18 cellular contexts compared by ENCODE assay signal in genomic region chr3:152785051-152785450, GRCh38.
DNase-seq lines count a peak whose midpoint lies in the region; FAIRE-seq and TF ChIP-seq lines count a peak whose summit lies in the region.
"Had no signal": no experiment of that assay in that cellular context is flagged by ENCODE, and none has a peak within 500 bp of the region (broad histone marks: within the 10 kb centered on the region; RNA-seq: fewer than 3 reads in every experiment).

No MANE protein-coding gene starts in this region.

- TF ChIP-seq POLR2A in H54 (IDR thresholded peaks at IDR 0.05; ENCODE audit: low read depth, low read length), result no peak

- peak; percentile 21 for DNase-seq in GM10266 (ENCODE audit: extremely low spot score)
- DNase-seq in GM20000 (ENCODE audit: low spot score), result peak; percentile 10
- DNase-seq in NOMO-1 (lab: John Stamatoyannopoulos, UW; ENCODE audit: unreplicated experiment in 2 of 2), result peak; percentile 42 to 65
- DNase-seq in UCSD-AML1 (lab: John Stamatoyannopoulos, UW; ENCODE audit: unreplicated experiment), result peak; percentile 21
- no peak for DNase-seq in activated effector memory CD4-positive, alpha-beta T cell treated with anti-CD3 and anti-CD28 coated beads, Interleukin-2, amount 50 U/mL, for 16 hours
- no peak for DNase-seq in H54 (ENCODE audit: insufficient read length, low spot score)
- no peak for DNase-seq in stimulated activated CD4-positive, alpha-beta T cell treated with anti-CD3 and anti-CD28 coated beads, Interleukin-12 subunit alpha, Interleukin-12 subunit beta, amount 100 ng/mL, for 4 hours
- DNase-seq: Calu3; CD4-positive, alpha-beta memory T cell; DMS53; EL; NCI-H1092 treated with DMSO at 0.1 percent for 48 hours; NCI-H146; NCI-H2081 treated with DMSO at 0.1 percent for 48 hours; NCI-H510A; NCI-H774 had no signal

- TF ChIP-seq CTCF in GM10266 (IDR thresholded peaks at IDR 0.05; ENCODE audit: control insufficient read depth, insufficient read depth, low read depth, missing control alignments) (no peak), GM20000 (IDR thresholded peaks at IDR 0.05; ENCODE audit: extremely low read depth, missing control alignments) (no peak)

- FAIRE-seq in H54 (lab: Jason Lieb, UNC), result no peak
- FAIRE-seq: A549, H1 had no signal

Comparison
In these comparisons a context has a peak if more than half of its experiments do, and no peak if none do; other contexts are left out.
1. DNase-seq: peak in GM10266 (single experiment), GM20000 (single experiment), NOMO-1 (2 of 2) and UCSD-AML1 (single experiment); none in activated effector memory CD4-positive, alpha-beta T cell treated with anti-CD3 and anti-CD28 coated beads, Interleukin-2, amount 50 U/mL, for 16 hours (single experiment), H54 (single experiment) and stimulated activated CD4-positive, alpha-beta T cell treated with anti-CD3 and anti-CD28 coated beads, Interleukin-12 subunit alpha, Interleukin-12 subunit beta, amount 100 ng/mL, for 4 hours (single experiment).